Comparison of ENCODE assay signal across 1 cellular context in the genomic region with DNA sequence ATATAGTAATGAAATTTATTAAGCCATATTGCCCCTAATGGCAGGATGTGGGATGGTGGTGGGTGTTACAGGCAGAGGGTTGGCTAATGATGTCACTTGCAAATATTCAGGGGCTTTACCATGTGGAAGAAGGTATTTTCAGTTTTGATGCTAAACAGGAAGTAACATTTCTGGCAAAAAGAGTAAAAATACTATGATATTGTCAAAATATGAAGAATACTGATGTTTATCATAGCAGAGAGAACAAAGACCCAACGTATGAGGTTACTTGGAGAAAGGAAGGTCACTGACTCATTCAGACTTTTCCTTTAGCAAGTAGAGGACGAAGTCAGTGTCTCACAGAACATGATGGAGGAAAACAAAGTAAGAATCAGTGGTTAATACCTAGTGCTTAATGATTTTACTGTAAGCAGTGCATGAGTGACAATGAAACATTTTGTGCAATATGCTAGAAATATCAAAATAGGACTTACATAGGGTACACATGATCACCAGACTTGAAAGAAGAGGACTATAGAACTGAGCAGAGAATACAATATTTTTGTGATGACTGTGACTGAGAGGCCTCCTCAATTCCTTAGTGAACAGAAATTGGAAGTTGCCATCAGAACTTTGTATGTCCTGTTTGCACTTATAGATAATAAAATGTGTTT.
TF ChIP-seq lines count a peak whose summit lies in the region.

No MANE protein-coding gene starts in this region.

TF ChIP-seq in SK-N-SH, 30 proteins besides CTCF, POLR2A, EP300 and RAD21 (continued from another document):
- TF ChIP-seq, protein P1, sequence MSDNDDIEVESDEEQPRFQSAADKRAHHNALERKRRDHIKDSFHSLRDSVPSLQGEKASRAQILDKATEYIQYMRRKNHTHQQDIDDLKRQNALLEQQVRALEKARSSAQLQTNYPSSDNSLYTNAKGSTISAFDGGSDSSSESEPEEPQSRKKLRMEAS (IDR thresholded peaks at IDR 0.05; ENCODE audit: low read depth), result no peak
- TF ChIP-seq, protein P2, sequence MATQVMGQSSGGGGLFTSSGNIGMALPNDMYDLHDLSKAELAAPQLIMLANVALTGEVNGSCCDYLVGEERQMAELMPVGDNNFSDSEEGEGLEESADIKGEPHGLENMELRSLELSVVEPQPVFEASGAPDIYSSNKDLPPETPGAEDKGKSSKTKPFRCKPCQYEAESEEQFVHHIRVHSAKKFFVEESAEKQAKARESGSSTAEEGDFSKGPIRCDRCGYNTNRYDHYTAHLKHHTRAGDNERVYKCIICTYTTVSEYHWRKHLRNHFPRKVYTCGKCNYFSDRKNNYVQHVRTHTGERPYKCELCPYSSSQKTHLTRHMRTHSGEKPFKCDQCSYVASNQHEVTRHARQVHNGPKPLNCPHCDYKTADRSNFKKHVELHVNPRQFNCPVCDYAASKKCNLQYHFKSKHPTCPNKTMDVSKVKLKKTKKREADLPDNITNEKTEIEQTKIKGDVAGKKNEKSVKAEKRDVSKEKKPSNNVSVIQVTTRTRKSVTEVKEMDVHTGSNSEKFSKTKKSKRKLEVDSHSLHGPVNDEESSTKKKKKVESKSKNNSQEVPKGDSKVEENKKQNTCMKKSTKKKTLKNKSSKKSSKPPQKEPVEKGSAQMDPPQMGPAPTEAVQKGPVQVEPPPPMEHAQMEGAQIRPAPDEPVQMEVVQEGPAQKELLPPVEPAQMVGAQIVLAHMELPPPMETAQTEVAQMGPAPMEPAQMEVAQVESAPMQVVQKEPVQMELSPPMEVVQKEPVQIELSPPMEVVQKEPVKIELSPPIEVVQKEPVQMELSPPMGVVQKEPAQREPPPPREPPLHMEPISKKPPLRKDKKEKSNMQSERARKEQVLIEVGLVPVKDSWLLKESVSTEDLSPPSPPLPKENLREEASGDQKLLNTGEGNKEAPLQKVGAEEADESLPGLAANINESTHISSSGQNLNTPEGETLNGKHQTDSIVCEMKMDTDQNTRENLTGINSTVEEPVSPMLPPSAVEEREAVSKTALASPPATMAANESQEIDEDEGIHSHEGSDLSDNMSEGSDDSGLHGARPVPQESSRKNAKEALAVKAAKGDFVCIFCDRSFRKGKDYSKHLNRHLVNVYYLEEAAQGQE (IDR thresholded peaks at IDR 0.05; ENCODE audit: low read depth, low read length), result no peak
TF ChIP-seq in SK-N-SH: peak in this region for 0.
